In genomic region chr22:20111689-20112622, GRCh38 we compare ENCODE assay signal across 11 cellular contexts. TPM values are rescaled to one million over a fixed set of nuclear protein-coding genes. Genes with fewer than 3 reads are reported as not detected.
DNase-seq lines count a peak whose midpoint lies in the region; ATAC-seq and TF ChIP-seq lines count a peak whose summit lies in the region.
"Had no signal": no experiment of that assay in that cellular context is flagged by ENCODE, and none has a peak within 500 bp of the region (broad histone marks: within the 10 kb centered on the region; RNA-seq: fewer than 3 reads in every experiment).

No MANE protein-coding gene starts in this region.

- H3K27me3 Mint-ChIP-seq in activated CD4-positive, alpha-beta T cell treated with anti-CD3 and anti-CD28 coated beads, Interleukin-2, amount 10 ng/mL, durations not matched to agents 24 days and 14 days: no peaks in the 10 kb centered on the region

- no peak overlapping the region for H3K4me3 ChIP-seq in SK-N-MC
- H3K4me3 ChIP-seq in dorsolateral prefrontal cortex: no peak overlapping the region
- H3K4me3 ChIP-seq in psoas muscle: no peak overlapping the region
- H3K4me3 ChIP-seq: ovary, tibial nerve had no signal

- H3K9me3 ChIP-seq in SK-N-MC (ENCODE audit: low read depth, low read length) (no peaks in the 10 kb centered on the region), psoas muscle (no peaks in the 10 kb centered on the region)
- H3K9me3 ChIP-seq: ovary, tibial nerve had no signal

- H3K9ac ChIP-seq in SK-N-MC (ENCODE audit: insufficient read length): no peak overlapping the region

- H3K36me3 ChIP-seq in SK-N-MC (ENCODE audit: insufficient read depth, low read length): peaks cover 78% of the 10 kb centered on the region; the same call in 1 of the 2 replicates
- H3K36me3 ChIP-seq in psoas muscle (ENCODE audit: insufficient read depth in 1 of 2, low read depth in 1 of 2): peaks cover 5 to 88% of the 10 kb centered on the region in 2 donors

- intact Hi-C loops in activated CD4-positive, alpha-beta T cell treated with anti-CD3 and anti-CD28 coated beads, Interleukin-2, amount 10 ng/mL, durations not matched to agents 24 days and 14 days (cut with micrococcal nuclease): loop anchor here (10.0 kb wide), 1 partner anchor 257 kb away; the partner anchor contains the start of genes GNB1L and RTL10
- intact Hi-C loops in dorsolateral prefrontal cortex (cut with DNase I) (loop anchor here in 1 of 2 donors (5.0 kb wide), 1 partner anchor 140 kb away; no protein-coding TSS in a partner anchor), psoas muscle (cut with DNase I) (no loop called here)

- peaks cover 54% of the 10 kb centered on the region for H3K36me3 Mint-ChIP-seq in activated CD4-positive, alpha-beta T cell treated with anti-CD3 and anti-CD28 coated beads, Interleukin-2, amount 10 ng/mL, durations not matched to agents 24 days and 14 days (ENCODE audit: low read depth)

- ATAC-seq in psoas muscle (no peak), GM18870 (IDR thresholded peaks at IDR 0.05; ENCODE audit: unreplicated experiment) (no peak), GM21381 (IDR thresholded peaks at IDR 0.05; ENCODE audit: unreplicated experiment) (no peak)

- H3K4me1 ChIP-seq in psoas muscle: peaks cover 19% of the 10 kb centered on the region

- H3K27ac Mint-ChIP-seq in activated CD4-positive, alpha-beta T cell treated with anti-CD3 and anti-CD28 coated beads, Interleukin-2, amount 10 ng/mL, durations not matched to agents 24 days and 14 days: peak overlapping the region; percentile 89

- H3K4me3 Mint-ChIP-seq in activated CD4-positive, alpha-beta T cell treated with anti-CD3 and anti-CD28 coated beads, Interleukin-2, amount 10 ng/mL, durations not matched to agents 24 days and 14 days: peak overlapping the region; percentile 70

- 50 to 59% (median 51%) methylated on average over 6 to 7 of the region's 7 CpGs for WGBS in psoas muscle, 3 donors

- no peak for TF ChIP-seq CTCF in dorsolateral prefrontal cortex (IDR thresholded peaks at IDR 0.05 in 54 of 56, conservative IDR thresholded peaks at IDR 0.05 in 2 of 56; ENCODE audit: low read depth in 1 of 56, partially characterized antibody in 56 of 56)
- TF ChIP-seq CTCF in psoas muscle (IDR thresholded peaks at IDR 0.05): no peak

- H3K27ac ChIP-seq in SK-N-MC: peak overlapping the region; percentile 60
- H3K27ac ChIP-seq in dorsolateral prefrontal cortex: peak overlapping the region in 48 of 59 donors; percentile 1 to 79 (median 58)
- H3K27ac ChIP-seq in psoas muscle: peak overlapping the region; percentile 31
- H3K27ac ChIP-seq: ovary had no signal

- no peak for DNase-seq in activated CD4-positive, alpha-beta T cell treated with anti-CD3 and anti-CD28 coated beads, Interleukin-2, amount 10 ng/mL, durations not matched to agents 24 days and 14 days
- DNase-seq in activated CD4-positive, alpha-beta T cell treated with anti-CD3 and anti-CD28 coated beads for 4 hours: no peak
- DNase-seq in SK-N-MC (ENCODE audit: low read depth, low spot score): no peak
- peak in 1 of 10 donors; percentile 29 for DNase-seq in dorsolateral prefrontal cortex
- peak; percentile 8 to 45 for DNase-seq in psoas muscle
- no peak for DNase-seq in COLO668 (lab: John Stamatoyannopoulos, UW; ENCODE audit: unreplicated experiment)

- H3K27me3 ChIP-seq in dorsolateral prefrontal cortex: no peaks in the 10 kb centered on the region
- no peaks in the 10 kb centered on the region for H3K27me3 ChIP-seq in psoas muscle (ENCODE audit: insufficient read depth in 3 of 3, low read length in 2 of 3)
- H3K27me3 ChIP-seq: ovary, tibial nerve had no signal

- peaks cover 26% of the 10 kb centered on the region for H3K4me1 Mint-ChIP-seq in activated CD4-positive, alpha-beta T cell treated with anti-CD3 and anti-CD28 coated beads, Interleukin-2, amount 10 ng/mL, durations not matched to agents 24 days and 14 days

- H3K9me3 Mint-ChIP-seq in activated CD4-positive, alpha-beta T cell treated with anti-CD3 and anti-CD28 coated beads, Interleukin-2, amount 10 ng/mL, durations not matched to agents 24 days and 14 days: no peaks in the 10 kb centered on the region

RNA-seq across cellular contexts. Expression of gene RANBP1, which starts 3.9 kb away (rescaled TPM):
- 488 and 500 TPM in 2 replicates for total RNA-seq in activated CD4-positive, alpha-beta T cell treated with anti-CD3 and anti-CD28 coated beads, Interleukin-2, amount 10 ng/mL, durations not matched to agents 24 days and 14 days
- 100 to 1,000 TPM in 20 of 120 experiments, 10 to 100 TPM in 100; 46.3 to 128 (median 87.9) TPM for total RNA-seq in dorsolateral prefrontal cortex
- 10 to 100 TPM; 32.2 to 55.7 (median 49.0) TPM for total RNA-seq in psoas muscle
- 100 to 1,000 TPM in 1 of 3 donors, 10 to 100 TPM in 2; 44.1 to 161 (median 57.8) TPM for polyA plus RNA-seq in psoas muscle

RNA-seq across cellular contexts. Expression of gene TRMT2A, which starts 5.1 kb away (rescaled TPM):
- 125 and 135 TPM in 2 replicates for total RNA-seq in activated CD4-positive, alpha-beta T cell treated with anti-CD3 and anti-CD28 coated beads, Interleukin-2, amount 10 ng/mL, durations not matched to agents 24 days and 14 days
- total RNA-seq in dorsolateral prefrontal cortex (10 to 100 TPM; 33.1 to 73.3 (median 50.4) TPM), psoas muscle (10 to 100 TPM; 20.5 to 34.1 (median 24.9) TPM)
- 10 to 100 TPM; 20.8 to 32.4 (median 31.6) TPM for polyA plus RNA-seq in psoas muscle

RNA-seq across cellular contexts. Expression of gene ZDHHC8, which starts 19.6 kb away (rescaled TPM):
- total RNA-seq in activated CD4-positive, alpha-beta T cell treated with anti-CD3 and anti-CD28 coated beads, Interleukin-2, amount 10 ng/mL, durations not matched to agents 24 days and 14 days: 95.2 and 100 TPM in 2 replicates
- 100 to 1,000 TPM in 37 of 120 experiments, 10 to 100 TPM in 83; 72.3 to 140 (median 93.7) TPM for total RNA-seq in dorsolateral prefrontal cortex
- 10 to 100 TPM; 15.8 to 23.7 (median 22.2) TPM for total RNA-seq in psoas muscle
- polyA plus RNA-seq in psoas muscle: 10 to 100 TPM in 2 of 3 donors, 1 to 10 TPM in 1; 9.7 to 11.8 (median 10.8) TPM

RNA-seq across cellular contexts. Expression of gene DGCR8, which starts 31.9 kb away (rescaled TPM):
- total RNA-seq in activated CD4-positive, alpha-beta T cell treated with anti-CD3 and anti-CD28 coated beads, Interleukin-2, amount 10 ng/mL, durations not matched to agents 24 days and 14 days: 73.2 and 74.2 TPM in 2 replicates
- total RNA-seq in dorsolateral prefrontal cortex (10 to 100 TPM; 27.2 to 57.7 (median 37.4) TPM), psoas muscle (10 to 100 TPM; 12.2 to 19.5 (median 15.0) TPM)
- 10 to 100 TPM; 10.5 to 21.5 (median 15.3) TPM for polyA plus RNA-seq in psoas muscle

RNA-seq across cellular contexts. Expression of gene CCDC188, which starts 38.9 kb away (rescaled TPM):
- 0.14 TPM in 1 of 2 replicates, not detected in the other for total RNA-seq in activated CD4-positive, alpha-beta T cell treated with anti-CD3 and anti-CD28 coated beads, Interleukin-2, amount 10 ng/mL, durations not matched to agents 24 days and 14 days
- total RNA-seq in dorsolateral prefrontal cortex (1 to 10 TPM in 57 of 120 experiments, under 1 TPM in 51, not detected in 12; 0.26 to 4.4 (median 1.0) TPM), psoas muscle (under 1 TPM in 2 of 4 donors, not detected in 2; 0.17 to 0.38 TPM)
- under 1 TPM; 0.09 to 0.32 (median 0.12) TPM for polyA plus RNA-seq in psoas muscle
- polyA plus RNA-seq: AG04450 had no signal

Comparison
In these comparisons a context has a peak if more than half of its experiments do, and no peak if none do; other contexts are left out.
1. DNase-seq: peak in psoas muscle (2 of 2); none in activated CD4-positive, alpha-beta T cell treated with anti-CD3 and anti-CD28 coated beads, Interleukin-2, amount 10 ng/mL, durations not matched to agents 24 days and 14 days (single experiment), activated CD4-positive, alpha-beta T cell treated with anti-CD3 and anti-CD28 coated beads for 4 hours (0 of 2), SK-N-MC (single experiment) and COLO668 (single experiment).
2. Peak in every context shown above with its lines, with median percentiles within 50 percentile points of each other: H3K27ac ChIP-seq.